ENCODE assay signal across 30 cellular contexts in genomic region chr3:119025390-119025789, GRCh38. TPM values are rescaled to one million over a fixed set of nuclear protein-coding genes. Genes with fewer than 3 reads are reported as not detected.
"Had no signal": no experiment of that assay in that cellular context is flagged by ENCODE, and none has a peak within 500 bp of the region (broad histone marks: within the 10 kb centered on the region; RNA-seq: fewer than 3 reads in every experiment).

No MANE protein-coding gene starts in this region.

- H3K4me3 ChIP-seq: esophagus muscularis mucosa, gastroesophageal sphincter, heart left ventricle, hepatocyte, left lung, neural progenitor cell, smooth muscle cell, thyroid gland, vagina had no signal

- H3K27ac ChIP-seq: esophagus muscularis mucosa, foreskin keratinocyte, gastroesophageal sphincter, heart left ventricle, hepatocyte, left lung, neural progenitor cell, parathyroid adenoma, thyroid gland, vagina had no signal

- H3K27me3 ChIP-seq: esophagus muscularis mucosa, gastroesophageal sphincter, hepatocyte, neural progenitor cell, thyroid gland, vagina had no signal

- FAIRE-seq: endothelial cell of umbilical vein, islet of Langerhans had no signal

- ATAC-seq: foreskin keratinocyte; gastroesophageal sphincter; heart left ventricle; left cardiac atrium; left lung; naive thymus-derived CD4-positive, alpha-beta T cell; sciatic nerve; stimulated activated naive CD8-positive, alpha-beta T cell treated with anti-CD3 and anti-CD28 coated beads, Interleukin-15, amount 100 ng/mL, for 72 hours had no signal

- DNase-seq: dermis blood vessel endothelial cell; effector memory CD4-positive, alpha-beta T cell; foreskin keratinocyte; heart left ventricle; left cardiac atrium; left lung; mesenchymal stem cell; midbrain; naive thymus-derived CD4-positive, alpha-beta T cell; stimulated activated CD4-positive, alpha-beta T cell treated with anti-CD3 and anti-CD28 coated beads, Interleukin-12 subunit alpha, Interleukin-12 subunit beta, amount 100 ng/mL, for 4 hours; stimulated activated CD4-positive, alpha-beta T cell treated with anti-CD3 and anti-CD28 coated beads, Interleukin-1b, Interleukin-23, amount 100 ng/mL, for 48 hours; stimulated activated CD4-positive, alpha-beta T cell treated with anti-CD3 and anti-CD28 coated beads, Interleukin-4, amount 100 ng/mL, for 1 hour; stimulated activated CD8-positive, alpha-beta memory T cell treated with anti-CD3 and anti-CD28 coated beads, Interleukin-4, amount 100 ng/mL, for 48 hours; stimulated activated naive CD4-positive, alpha-beta T cell; stimulated activated naive CD8-positive, alpha-beta T cell treated with anti-CD3 and anti-CD28 coated beads, Interleukin-15, amount 100 ng/mL, for 72 hours; thyroid gland; trophoblast cell had no signal

- H3K9me3 ChIP-seq: esophagus muscularis mucosa, gastroesophageal sphincter, heart left ventricle, left lung, thyroid gland, vagina had no signal

- H3K36me3 ChIP-seq: esophagus muscularis mucosa, gastroesophageal sphincter, heart left ventricle, left lung, neural progenitor cell, thyroid gland, vagina had no signal

RNA-seq across cellular contexts. Expression of gene IGSF11, which starts 9.3 kb away (rescaled TPM):
- total RNA-seq: dermis blood vessel endothelial cell, endothelial cell of umbilical vein, epithelial cell of proximal tubule, foreskin keratinocyte, hepatocyte, kidney epithelial cell, smooth muscle cell had no signal
- polyA plus RNA-seq: endothelial cell of umbilical vein, fibroblast of lung, foreskin keratinocyte, smooth muscle cell had no signal
